ENCODE assay signal across 28 cellular contexts in the genomic region with DNA sequence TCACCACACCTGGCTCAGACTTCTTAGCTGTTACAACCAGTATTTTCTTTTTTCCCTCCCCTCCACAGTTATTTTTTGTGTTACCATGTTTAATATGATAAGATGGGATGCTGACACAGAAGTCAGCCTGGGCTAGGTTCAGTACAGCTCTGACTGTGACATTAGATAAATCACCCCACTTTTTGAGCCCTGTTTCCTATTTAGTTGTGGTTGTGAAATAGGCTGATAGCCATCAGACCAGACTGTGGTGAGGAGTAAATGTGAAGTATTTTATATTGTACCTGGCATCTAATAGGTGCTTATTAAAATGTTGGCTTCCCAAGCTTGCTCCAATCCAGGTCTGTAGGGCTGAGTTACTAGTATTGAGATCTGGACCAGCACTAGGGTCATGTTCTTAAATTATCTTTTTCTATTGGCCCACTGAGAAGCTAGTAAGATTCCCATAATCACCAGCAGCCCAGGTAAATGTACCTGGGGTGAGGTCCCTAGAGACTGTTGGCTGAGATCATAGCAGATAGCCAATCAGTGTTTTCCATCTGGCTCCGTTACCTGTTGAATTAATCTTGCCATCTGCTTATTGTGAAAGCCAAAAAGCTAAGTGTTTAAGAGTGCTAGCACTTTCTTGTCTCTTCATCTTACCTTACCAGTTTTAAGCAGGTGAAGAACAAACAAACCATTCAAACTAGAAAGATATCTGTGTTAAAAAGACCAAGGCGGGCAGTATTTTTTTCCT.
DNase-seq lines count a peak whose midpoint lies in the region; ATAC-seq, FAIRE-seq and TF ChIP-seq lines count a peak whose summit lies in the region.
"Had no signal": no experiment of that assay in that cellular context is flagged by ENCODE, and none has a peak within 500 bp of the region (broad histone marks: within the 10 kb centered on the region; RNA-seq: fewer than 3 reads in every experiment).

No MANE protein-coding gene starts in this region.

- H3K27me3 Mint-ChIP-seq in stimulated activated naive CD8-positive, alpha-beta T cell treated with anti-CD3 and anti-CD28 coated beads, Interleukin-15, Interleukin-2, amounts not matched to agents 100 ng/mL and 50 ng/mL, for 24 hours, result no peaks in the 10 kb centered on the region
- H3K27me3 Mint-ChIP-seq: B cell had no signal

- H3K27ac Mint-ChIP-seq in stimulated activated naive CD8-positive, alpha-beta T cell treated with anti-CD3 and anti-CD28 coated beads, Interleukin-15, Interleukin-2, amounts not matched to agents 100 ng/mL and 50 ng/mL, for 24 hours, result peak overlapping the region; percentile 17
- H3K27ac Mint-ChIP-seq: B cell, CD14-positive monocyte had no signal

- no peak for ATAC-seq in stimulated activated naive CD8-positive, alpha-beta T cell treated with anti-CD3 and anti-CD28 coated beads, Interleukin-15, Interleukin-2, amounts not matched to agents 100 U/mL and 50 U/mL, for 24 hours
- ATAC-seq in HG03097 (IDR thresholded peaks at IDR 0.05; ENCODE audit: low FRiP score, unreplicated experiment), result no peak
- ATAC-seq: HepG2 had no signal

- H3K4me3 Mint-ChIP-seq in stimulated activated naive CD8-positive, alpha-beta T cell treated with anti-CD3 and anti-CD28 coated beads, Interleukin-15, Interleukin-2, amounts not matched to agents 100 ng/mL and 50 ng/mL, for 24 hours, result no peak overlapping the region
- H3K4me3 Mint-ChIP-seq: B cell, CD14-positive monocyte had no signal

- no peaks in the 10 kb centered on the region for H3K4me1 Mint-ChIP-seq in stimulated activated naive CD8-positive, alpha-beta T cell treated with anti-CD3 and anti-CD28 coated beads, Interleukin-15, Interleukin-2, amounts not matched to agents 100 ng/mL and 50 ng/mL, for 24 hours (ENCODE audit: low read depth)
- H3K4me1 Mint-ChIP-seq: B cell, CD14-positive monocyte had no signal

- no peaks in the 10 kb centered on the region for H3K9me1 ChIP-seq in keratinocyte (ENCODE audit: control insufficient read depth, extremely low read depth, insufficient read depth, low read length)

- H3K36me3 Mint-ChIP-seq in stimulated activated naive CD8-positive, alpha-beta T cell treated with anti-CD3 and anti-CD28 coated beads, Interleukin-15, Interleukin-2, amounts not matched to agents 100 ng/mL and 50 ng/mL, for 24 hours (ENCODE audit: low read depth), result peaks cover 62% of the 10 kb centered on the region

- H2AFZ ChIP-seq in keratinocyte (ENCODE audit: control insufficient read depth, low read length), result no peak overlapping the region
- no peak overlapping the region for H2AFZ ChIP-seq in OCI-LY7 (ENCODE audit: low read length)

- H3K79me2 ChIP-seq in keratinocyte (ENCODE audit: control insufficient read depth, insufficient read depth, low read length) (no peaks in the 10 kb centered on the region), OCI-LY7 (ENCODE audit: insufficient read depth, low read depth, low read length) (no peaks in the 10 kb centered on the region)

- no peaks in the 10 kb centered on the region for H3K27me3 ChIP-seq in keratinocyte (ENCODE audit: control insufficient read depth, extremely low read depth, insufficient read depth, low read length)
- H3K27me3 ChIP-seq: SJCRH30 had no signal

- TF ChIP-seq CTCF in keratinocyte (optimal IDR thresholded peaks at IDR 0.05 in 1 of 3, IDR thresholded peaks at IDR 0.05 in 1 of 3, conservative IDR thresholded peaks at IDR 0.05 in 1 of 3; ENCODE audit: extremely low read depth in 1 of 3, insufficient read depth in 2 of 3, low read length in 3 of 3), result no peak
- no peak for TF ChIP-seq CTCF in OCI-LY7 (conservative IDR thresholded peaks at IDR 0.05; ENCODE audit: low read length)

- CTCF ChIA-PET in OCI-LY7 (lab: Charles Lee; ENCODE audit: unreplicated experiment), result interaction anchor here (0.6 kb wide), 1 partner anchor 35 kb away, joined by 3 read pairs; no protein-coding TSS in a partner anchor

- H3K4me2 ChIP-seq in keratinocyte (ENCODE audit: control insufficient read depth, extremely low read depth, insufficient read depth, low read depth, low read length) (no peak overlapping the region), OCI-LY7 (ENCODE audit: low read length) (no peak overlapping the region)

- BruUV-seq in OCI-LY7 (replicated peaks; lab: Mats Ljungman, UMichigan), result no TSS peak

- H3K36me3 ChIP-seq in keratinocyte (ENCODE audit: control insufficient read depth in 2 of 2, extremely low read depth in 1 of 2, insufficient read depth in 2 of 2, low read length in 2 of 2) (peaks cover 35 to 37% of the 10 kb centered on the region in 2 experiments), OCI-LY7 (ENCODE audit: insufficient read depth, low read length) (peaks cover 97% of the 10 kb centered on the region)
- H3K36me3 ChIP-seq: SJCRH30 had no signal

- dilution Hi-C loops in keratinocyte (cut with MboI; ENCODE audit: extremely low pct_ligation_motif_present, low sequenced_read_pairs), result no loop called here

- POLR2A ChIA-PET in OCI-LY7 (lab: Charles Lee), result interaction anchor here (0.6 to 2.5 kb wide), 3 partner anchors 9 to 83 kb away, joined by 3 to 9 read pairs (median 5); no protein-coding TSS in a partner anchor

- no peak for DNase-seq in stimulated activated naive CD8-positive, alpha-beta T cell treated with anti-CD3 and anti-CD28 coated beads, Interleukin-15, Interleukin-2, amounts not matched to agents 100 U/mL and 50 U/mL, for 24 hours
- peak; percentile 57 for DNase-seq in NCI-H69 (lab: John Stamatoyannopoulos, UW)
- no peak for DNase-seq in keratinocyte (ENCODE audit: low read depth, low spot score)
- no peak for DNase-seq in OCI-LY7 (ENCODE audit: low spot score)
- no peak for DNase-seq in activated T-cell treated with anti-CD3 and anti-CD28 coated beads, Interleukin-2, amount 50 U/mL, for 48 hours
- DNase-seq: DMS53, GDM1, H7, KBM-7, MM.1S, NCI-H1092, NCI-H1436, NCI-H187 treated with DMSO at 0.1 percent for 48 hours, NCI-H226, NCI-H510A treated with DMSO at 0.1 percent for 48 hours, NCI-H774, OCI-M1, SJCRH30, T-helper 1 cell had no signal

- no peak overlapping the region for H3K27ac ChIP-seq in keratinocyte (ENCODE audit: control insufficient read depth, insufficient read depth, low read length)
- no peak overlapping the region for H3K27ac ChIP-seq in OCI-LY7 (ENCODE audit: low read depth, low read length, poor library complexity, severe bottlenecking)
- H3K27ac ChIP-seq: HL-60, SJCRH30 had no signal

- no peak overlapping the region for H3K4me3 ChIP-seq in keratinocyte (ENCODE audit: control insufficient read depth in 2 of 3, extremely low read depth in 1 of 3, insufficient read depth in 2 of 3, low read depth in 1 of 3, low read length in 3 of 3)
- no peak overlapping the region for H3K4me3 ChIP-seq in OCI-LY7 (ENCODE audit: low read depth, low read length, poor library complexity, severe bottlenecking)
- H3K4me3 ChIP-seq: SJCRH30 had no signal

- peak; percentile 44 for FAIRE-seq in keratinocyte (lab: Jason Lieb, UNC)
- FAIRE-seq: A204.1, D721Med, HepG2, RCC 7860 had no signal

- H3K4me1 ChIP-seq in keratinocyte (ENCODE audit: control insufficient read depth, extremely low read depth, insufficient read depth, low read length) (no peaks in the 10 kb centered on the region), OCI-LY7 (ENCODE audit: insufficient read depth, low read length, poor library complexity, severe bottlenecking) (peaks cover 1% of the 10 kb centered on the region)
- H3K4me1 ChIP-seq: SJCRH30 had no signal

- H4K20me1 ChIP-seq in keratinocyte (ENCODE audit: control insufficient read depth, extremely low read depth, insufficient read depth, low read length) (no peaks in the 10 kb centered on the region), OCI-LY7 (ENCODE audit: insufficient read depth, low read length) (0 out of 2 replicates have a peak, but pooled peaks cover 3% of the 10 kb centered on the region)

- no peaks in the 10 kb centered on the region for H3K9me3 Mint-ChIP-seq in stimulated activated naive CD8-positive, alpha-beta T cell treated with anti-CD3 and anti-CD28 coated beads, Interleukin-15, Interleukin-2, amounts not matched to agents 100 ng/mL and 50 ng/mL, for 24 hours

- H3K9me3 ChIP-seq in keratinocyte (ENCODE audit: control insufficient read depth, low read depth, low read length) (no peaks in the 10 kb centered on the region), OCI-LY7 (ENCODE audit: low read length) (no peaks in the 10 kb centered on the region)
- H3K9me3 ChIP-seq: SJCRH30 had no signal

- no peak overlapping the region for H3K9ac ChIP-seq in keratinocyte (ENCODE audit: control insufficient read depth, extremely low read depth, insufficient read depth, low read length)

- no peaks in the 10 kb centered on the region for H3K9me2 ChIP-seq in OCI-LY7 (ENCODE audit: insufficient read depth, low read length)

- intact Hi-C loops in OCI-LY7 (cut with micrococcal nuclease; ENCODE audit: unreplicated experiment), result no loop called here
